ENCODE assay signal across 9 cellular contexts in genomic region chr10:73909716-73910115, GRCh38. TPM values are rescaled to one million over a fixed set of nuclear protein-coding genes. Genes with fewer than 3 reads are reported as not detected.
DNase-seq lines count a peak whose midpoint lies in the region; ATAC-seq, FAIRE-seq and TF ChIP-seq lines count a peak whose summit lies in the region.
"Had no signal": no experiment of that assay in that cellular context is flagged by ENCODE, and none has a peak within 500 bp of the region (broad histone marks: within the 10 kb centered on the region; RNA-seq: fewer than 3 reads in every experiment).

No MANE protein-coding gene starts in this region.

- peak overlapping the region; percentile 91 to 96 for H3K27ac ChIP-seq in A549
- peak overlapping the region; percentile 56; the same call in 1 of the 3 replicates for H3K27ac ChIP-seq in K562 (ENCODE audit: extremely low read depth, low read depth, low read length)

- POLR2A ChIA-PET in A549 (lab: Yijun Ruan, JAX) (interaction anchor here (3.9 kb wide), 1 partner anchor 20 kb away, joined by 98 read pairs; no protein-coding TSS in a partner anchor), K562 (lab: Yijun Ruan, JAX) (interaction anchor here (0.8 to 1.7 kb wide), 4 partner anchors 16 to 130 kb away, joined by 3 to 7 read pairs (median 4); no protein-coding TSS in a partner anchor)

- no peak for TF ChIP-seq POLR2A in A549 (IDR thresholded peaks at IDR 0.05; ENCODE audit: low read length)
- TF ChIP-seq POLR2A in GM12892 (IDR thresholded peaks at IDR 0.05; ENCODE audit: low read depth, low read length) = no peak
- no peak for TF ChIP-seq POLR2A in K562 (conservative IDR thresholded peaks at IDR 0.05)

- 31% methylated on average over 3 of the region's 3 CpGs for WGBS in A549 (ENCODE audit: missing lambda C conversion rate)
- 72% methylated on average over 3 of the region's 3 CpGs for WGBS in K562 (ENCODE audit: insufficient coverage, low coverage, missing lambda C conversion rate)

- H3K79me2 ChIP-seq in K562 (ENCODE audit: control insufficient read depth, insufficient read depth, low read length) = no peaks in the 10 kb centered on the region

- H3K9me1 ChIP-seq in K562 (ENCODE audit: control insufficient read depth, insufficient read depth, low read length) = no peaks in the 10 kb centered on the region

- no peaks in the 10 kb centered on the region; the same call in 2 of the 3 replicates for H3K36me3 ChIP-seq in K562 (ENCODE audit: control insufficient read depth, insufficient read depth, low read length)

- no peak overlapping the region for H2AFZ ChIP-seq in K562 (ENCODE audit: low read depth, low read length)

- H3K27me3 ChIP-seq in K562 (ENCODE audit: control insufficient read depth in 2 of 2, insufficient read depth in 2 of 2, low read length in 2 of 2) = no peaks in the 10 kb centered on the region; a peak in 1 of 5 replicates

- peak overlapping the region; percentile 89 for H3K4me3 Mint-ChIP-seq in natural killer cell
- no peak overlapping the region for H3K4me3 Mint-ChIP-seq in T-helper 17 cell

- H3K4me1 Mint-ChIP-seq in natural killer cell = peaks cover 31 to 34% of the 10 kb centered on the region in 2 donors
- H3K4me1 Mint-ChIP-seq in T-helper 17 cell = peaks cover 21% of the 10 kb centered on the region

- H3K4me2 ChIP-seq in A549 = peak overlapping the region; percentile 85
- H3K4me2 ChIP-seq in K562 (ENCODE audit: insufficient read depth, low read length) = 0 out of 2 replicates have a peak overlapping the region, but pooled peaks have one; percentile 26

- TF ChIP-seq RAD21 in A549 (conservative IDR thresholded peaks at IDR 0.05 in 1 of 2, IDR thresholded peaks at IDR 0.05 in 1 of 2) (no peak), K562 (CRISPR knock-in tag; conservative IDR thresholded peaks at IDR 0.05 in 1 of 2, IDR thresholded peaks at IDR 0.05 in 1 of 2) (no peak)

- H3K4me1 ChIP-seq in A549 = peaks cover 82% of the 10 kb centered on the region
- H3K4me1 ChIP-seq in K562 (replicated peaks in 1 of 2; ENCODE audit: control insufficient read depth in 2 of 2, insufficient read depth in 2 of 2, low read length in 2 of 2) = peaks cover 25 to 38% of the 10 kb centered on the region in 2 experiments

- TF ChIP-seq CTCF in A549 (IDR thresholded peaks at IDR 0.05) (no peak), K562 (IDR thresholded peaks at IDR 0.05 in 2 of 3, conservative IDR thresholded peaks at IDR 0.05 in 1 of 3; ENCODE audit: insufficient read depth in 2 of 3, low read depth in 1 of 3, low read length in 3 of 3) (no peak), natural killer cell (IDR thresholded peaks at IDR 0.05) (no peak)

- ATAC-seq in A549 = no peak
- ATAC-seq in K562 = no peak
- no peak for ATAC-seq in natural killer cell
- no peak for ATAC-seq in HG02759 (IDR thresholded peaks at IDR 0.05; ENCODE audit: unreplicated experiment)
- ATAC-seq in T-helper 17 cell = no peak

- intact Hi-C loops in K562 (cut with micrococcal nuclease) (loop anchor here (1.0 kb wide), 1 partner anchor 21 kb away; no protein-coding TSS in a partner anchor), natural killer cell (cut with micrococcal nuclease) (loop anchor here (1.0 kb wide), 1 partner anchor 60 kb away; no protein-coding TSS in a partner anchor)

- no peaks in the 10 kb centered on the region for H4K20me1 ChIP-seq in K562 (replicated peaks; ENCODE audit: control insufficient read depth, insufficient read depth, low read length)

- H3K27me3 Mint-ChIP-seq in natural killer cell (ENCODE audit: low read depth in 2 of 2) (peaks cover 30 to 34% of the 10 kb centered on the region in 2 donors), T-helper 17 cell (peaks cover 24% of the 10 kb centered on the region)

- FAIRE-seq in A549 (lab: Jason Lieb, UNC) (no peak), GM12892 (lab: Jason Lieb, UNC) (peak; percentile 17), K562 (lab: Jason Lieb, UNC) (no peak)

- H3K4me3 ChIP-seq in A549 = peak overlapping the region; percentile 60; the same call in 1 of the 3 replicates
- H3K4me3 ChIP-seq in K562 = no peak overlapping the region

- no peak for DNase-seq in A549 (ENCODE audit: low read depth in 1 of 2, low spot score in 1 of 2)
- no peak for DNase-seq in GM12892 (ENCODE audit: insufficient read length)
- DNase-seq in K562 (ENCODE audit: extremely low read depth in 1 of 4, low spot score in 3 of 4) = no peak
- no peak for DNase-seq in natural killer cell
- no peak for DNase-seq in NCI-H1417 treated with DMSO at 0.1 percent for 48 hours (lab: John Stamatoyannopoulos, UW)
- DNase-seq in amniotic stem cell (lab: John Stamatoyannopoulos, UW) = no peak
- no peak for DNase-seq in T-helper 17 cell
- DNase-seq: activated naive CD8-positive, alpha-beta T cell treated with anti-CD3 and anti-CD28 coated beads, Interleukin-2, amount 10 ng/mL, durations not matched to agents 7 days and 5 days had no signal

- peak overlapping the region in 1 of 2 experiments; percentile 28; a peak in 1 of 4 replicates for H3K9ac ChIP-seq in K562 (ENCODE audit: insufficient read depth in 1 of 2, low read depth in 2 of 2, low read length in 2 of 2)

- no peaks in the 10 kb centered on the region for H3K9me3 Mint-ChIP-seq in natural killer cell
- H3K9me3 Mint-ChIP-seq: activated naive CD8-positive, alpha-beta T cell treated with anti-CD3 and anti-CD28 coated beads, Interleukin-2, amount 10 ng/mL, durations not matched to agents 7 days and 5 days had no signal

- in situ Hi-C loops in K562 (cut with MboI) = no loop called here

- H3K27ac Mint-ChIP-seq in natural killer cell (peak overlapping the region in 1 of 2 donors; percentile 54), T-helper 17 cell (no peak overlapping the region)

- CTCF ChIA-PET in A549 (lab: Yijun Ruan, JAX) = interaction anchor here (1.2 to 16.7 kb wide), 4 partner anchors 9 to 31 kb away, joined by 5 to 196 read pairs (median 86); no protein-coding TSS in a partner anchor
- CTCF ChIA-PET in K562 (lab: Yijun Ruan, JAX; ENCODE audit: low intra/inter-chr PET ratio) = no interaction called here

- H3K9me3 ChIP-seq in A549 = no peaks in the 10 kb centered on the region
- no peaks in the 10 kb centered on the region for H3K9me3 ChIP-seq in K562 (replicated peaks; ENCODE audit: control insufficient read depth, insufficient read depth, low read depth, low read length)
- H3K9me3 ChIP-seq in T-helper 17 cell (ENCODE audit: control insufficient read depth, low read length, poor library complexity, severe bottlenecking) = no peaks in the 10 kb centered on the region

- BruUV-seq in K562 (replicated peaks; lab: Mats Ljungman, UMichigan) = no TSS peak

- TF ChIP-seq EP300 in A549 (IDR thresholded peaks at IDR 0.05) = no peak
- no peak for TF ChIP-seq EP300 in K562 (IDR thresholded peaks at IDR 0.05; ENCODE audit: low read length)

- H3K36me3 Mint-ChIP-seq in natural killer cell (no peaks in the 10 kb centered on the region), T-helper 17 cell (ENCODE audit: low read depth) (peaks cover 2% of the 10 kb centered on the region)

RNA-seq across cellular contexts. Expression of gene PLAU, which starts 1.2 kb away (rescaled TPM):
- polyA plus RNA-seq in A549 (2011; rRNA removed) = 75.8 and 84.3 TPM in 2 replicates
- polyA plus RNA-seq in A549 (2012; cell fraction: cytosol; rRNA removed) = 78.1 and 96.1 TPM in 2 replicates
- polyA plus RNA-seq in A549 (2012; cell fraction: nucleus; rRNA removed) = 128 and 152 TPM in 2 replicates
- 82.6 to 88.3 TPM (median 87.2 TPM) in 3 replicates for polyA plus RNA-seq in A549 (2017; fragmentation: RNase III; extraction: RNeasy Plus Mini Kit Qiagen cat#74134 plus additional on column Dnase treatment)
- 47.2 and 50.6 TPM in 2 replicates for polyA minus RNA-seq in A549 (2011; rRNA and poly(A)+ RNA removed)
- 4.9 TPM for polyA plus RNA-seq in GM12892 (2012; ENCODE audit: missing spikeins)
- total RNA-seq in K562 (2011; cell fraction: chromatin; rRNA removed; ENCODE audit: low replicate concordance) = 2.8 and 5.6 TPM in 2 replicates
- total RNA-seq in K562 (2011; cell fraction: nucleolus; rRNA removed) = 4.2 and 6.7 TPM in 2 replicates
- total RNA-seq in K562 (2011; cell fraction: nucleoplasm; rRNA removed) = 4.4 and 4.9 TPM in 2 replicates
- 2.1 and 2.9 TPM in 2 replicates for total RNA-seq in K562 (2014; rRNA removed)
- total RNA-seq in K562 (2014; rRNA removed; fragmentation: Illumina TruSeq; extraction: Trizol) = 3.2 and 3.3 TPM in 2 replicates
- 16.9 and 17.5 TPM in 2 replicates for total RNA-seq in K562 (2015; rRNA removed; fragmentation: Illumina TruSeq; extraction: Trizol)
- total RNA-seq in K562 (2021) = 4.1 and 4.4 TPM in 2 replicates
- polyA plus RNA-seq in K562 (2011; rRNA removed) = 3.4 and 5.8 TPM in 2 replicates
- 3.7 and 8.0 TPM in 2 replicates for polyA plus RNA-seq in K562 (2011; cell fraction: cytosol; rRNA removed)
- 11.6 and 17.7 TPM in 2 replicates for polyA plus RNA-seq in K562 (2011; cell fraction: nucleus; rRNA removed)
- 11.2 and 47.9 TPM in 2 replicates for polyA plus RNA-seq in K562 (2012)
- polyA plus RNA-seq in K562 (2014; fragmentation: Illumina TruSeq; extraction: Trizol) = 4.6 and 4.9 TPM in 2 replicates
- 1 to 10 TPM; 2.3 to 2.5 TPM for polyA plus RNA-seq in K562 (2014; fragmentation: Nextera tagmentation; extraction: Ambion mirVana)
- polyA plus RNA-seq in K562 (2014; rRNA removed) = 2.6 and 4.2 TPM in 2 replicates
- 2.6 and 3.6 TPM in 2 replicates for polyA minus RNA-seq in K562 (2011; rRNA and poly(A)+ RNA removed)
- polyA minus RNA-seq in K562 (2011; cell fraction: cytosol; rRNA and poly(A)+ RNA removed) = 1.6 and 4.6 TPM in 2 replicates
- polyA minus RNA-seq in K562 (2011; cell fraction: nucleus; rRNA and poly(A)+ RNA removed) = 1.6 and 3.4 TPM in 2 replicates
- total RNA-seq in natural killer cell = 1 to 10 TPM in 1 of 3 donors, under 1 TPM in 2; 0.12 to 1.6 (median 0.32) TPM
- total RNA-seq in T-helper 17 cell = under 1 TPM in 1 of 2 donors, not detected in 1; 0.42 TPM

RNA-seq across cellular contexts. Expression of gene CAMK2G, which starts 35.4 kb away (rescaled TPM):
- polyA plus RNA-seq in A549 (2011; rRNA removed) (22.6 and 27.5 TPM in 2 replicates), A549 (2017; fragmentation: RNase III; extraction: RNeasy Plus Mini Kit Qiagen cat#74134 plus additional on column Dnase treatment) (22.8 to 26.6 TPM (median 25.5 TPM) in 3 replicates), K562 (2011; rRNA removed) (37.5 and 41.6 TPM in 2 replicates), K562 (2014; fragmentation: Illumina TruSeq; extraction: Trizol) (35.5 and 37.9 TPM in 2 replicates), K562 (2014; fragmentation: Nextera tagmentation; extraction: Ambion mirVana) (10 to 100 TPM in 1 of 2 experiments, 1 to 10 TPM in 1; 9.0 to 10.4 TPM), K562 (2014; rRNA removed) (36.2 and 37.2 TPM in 2 replicates)
- polyA plus RNA-seq in A549 (2012; cell fraction: cytosol; rRNA removed) = 30.6 and 33.7 TPM in 2 replicates
- polyA plus RNA-seq in A549 (2012; cell fraction: nucleus; rRNA removed) = 61.5 and 75.3 TPM in 2 replicates
- polyA minus RNA-seq in A549 (2011; rRNA and poly(A)+ RNA removed) = 22.9 and 33.4 TPM in 2 replicates
- 13.0 TPM for polyA plus RNA-seq in GM12892 (2012; ENCODE audit: missing spikeins)
- 79.9 and 93.7 TPM in 2 replicates for total RNA-seq in K562 (2011; cell fraction: chromatin; rRNA removed; ENCODE audit: low replicate concordance)
- total RNA-seq in K562 (2011; cell fraction: nucleolus; rRNA removed) = 44.9 and 53.3 TPM in 2 replicates
- 65.0 and 92.5 TPM in 2 replicates for total RNA-seq in K562 (2011; cell fraction: nucleoplasm; rRNA removed)
- total RNA-seq in K562 (2014; rRNA removed) (23.4 and 26.7 TPM in 2 replicates), K562 (2014; rRNA removed; fragmentation: Illumina TruSeq; extraction: Trizol) (22.3 and 25.1 TPM in 2 replicates), K562 (2015; rRNA removed; fragmentation: Illumina TruSeq; extraction: Trizol) (32.2 and 33.2 TPM in 2 replicates), K562 (2021) (29.5 and 32.6 TPM in 2 replicates), natural killer cell (10 to 100 TPM; 53.6 to 73.8 (median 62.3) TPM), T-helper 17 cell (10 to 100 TPM; 52.6 to 59.6 TPM)
- polyA plus RNA-seq in K562 (2011; cell fraction: cytosol; rRNA removed) = 33.0 and 39.7 TPM in 2 replicates
- 69.4 and 73.5 TPM in 2 replicates for polyA plus RNA-seq in K562 (2011; cell fraction: nucleus; rRNA removed)
- 27.5 and 30.5 TPM in 2 replicates for polyA plus RNA-seq in K562 (2012)
- polyA minus RNA-seq in K562 (2011; rRNA and poly(A)+ RNA removed) = 31.1 and 31.9 TPM in 2 replicates
- polyA minus RNA-seq in K562 (2011; cell fraction: cytosol; rRNA and poly(A)+ RNA removed) = 18.9 and 20.7 TPM in 2 replicates
- polyA minus RNA-seq in K562 (2011; cell fraction: nucleus; rRNA and poly(A)+ RNA removed) = 25.0 and 38.0 TPM in 2 replicates
